Comparison of ENCODE assay signal across 1 cellular context in the genomic region with DNA sequence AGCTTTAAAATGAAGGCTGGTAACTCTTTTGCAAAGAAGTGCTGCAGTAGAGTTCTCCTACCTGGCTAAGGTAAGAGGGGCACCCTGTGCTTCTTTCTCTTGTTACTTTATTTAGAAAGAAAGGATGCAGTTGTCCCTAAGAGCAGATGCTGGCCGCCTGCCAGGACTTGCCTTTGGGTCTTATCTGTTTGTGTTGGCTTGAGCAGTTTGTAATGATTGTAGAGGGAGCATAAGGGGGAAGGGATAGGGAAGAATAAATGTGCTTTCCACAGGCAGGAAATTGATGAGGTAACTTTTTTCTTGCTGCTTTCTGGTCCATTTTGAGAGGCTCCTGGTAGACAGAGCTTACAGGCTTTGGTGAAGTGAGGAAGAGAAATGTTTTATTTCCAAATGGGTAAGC.
TF ChIP-seq lines count a peak whose summit lies in the region.

No MANE protein-coding gene starts in this region.

TF ChIP-seq in HepG2, 621 proteins besides CTCF, POLR2A, EP300 and RAD21 (continued from another document):
- TF ChIP-seq THRA (CRISPR knock-in tag; IDR thresholded peaks at IDR 0.05; ENCODE audit: borderline replicate concordance) (no peak), TSC22D2 (CRISPR knock-in tag; IDR thresholded peaks at IDR 0.05; ENCODE audit: borderline replicate concordance) (no peak), RARA (CRISPR knock-in tag; IDR thresholded peaks at IDR 0.05) (no peak), PBX3 (CRISPR knock-in tag; IDR thresholded peaks at IDR 0.05; ENCODE audit: borderline replicate concordance) (no peak)
